ENCODE assay signal across 1 cellular context in genomic region chr4:81504685-81505598, GRCh38.
TF ChIP-seq lines count a peak whose summit lies in the region.

No MANE protein-coding gene starts in this region.

TF ChIP-seq in WTC11, 78 proteins besides CTCF, POLR2A, EP300 and RAD21 (continued from another document):
- TF ChIP-seq USF2 (CRISPR knock-in tag; IDR thresholded peaks at IDR 0.05) (no peak), MAX (CRISPR knock-in tag; IDR thresholded peaks at IDR 0.05) (no peak), PRDM15 (CRISPR knock-in tag; IDR thresholded peaks at IDR 0.05) (no peak)
